In genomic region chr2:193868132-193868531, GRCh38 we compare ENCODE assay signal across 26 cellular contexts.
"Had no signal": no experiment of that assay in that cellular context is flagged by ENCODE, and none has a peak within 500 bp of the region (broad histone marks: within the 10 kb centered on the region; RNA-seq: fewer than 3 reads in every experiment).

No MANE protein-coding gene starts in this region.

- H3K9me3 ChIP-seq: suprapubic skin, testis, thoracic aorta, thyroid gland, transverse colon, upper lobe of left lung, upper lobe of right lung, uterus, vagina had no signal

- H3K36me3 ChIP-seq: stomach, suprapubic skin, thoracic aorta, thyroid gland, tibial artery, tibial nerve, transverse colon, upper lobe of left lung, upper lobe of right lung, uterus, vagina had no signal

- H3K4me1 Mint-ChIP-seq: stimulated activated naive B cell treated with anti-CD40 and anti-IgM and Interleukin-4, amounts not matched to agents 10 μg/mL and 1 μg/mL and 100 μg/mL, for 72 hours; stimulated activated naive CD8-positive, alpha-beta T cell treated with anti-CD3 and anti-CD28 coated beads, Interleukin-15, amount 100 ng/mL, for 72 hours had no signal

- H3K4me3 ChIP-seq: stomach, suprapubic skin, thoracic aorta, thyroid gland, tibial artery, tibial nerve, transverse colon, upper lobe of left lung, upper lobe of right lung, uterus, vagina had no signal

- H3K27me3 ChIP-seq: stomach, suprapubic skin, testis, thyroid gland, tibial artery, tibial nerve, transverse colon, upper lobe of left lung, upper lobe of right lung, uterus, vagina had no signal

- H3K4me3 Mint-ChIP-seq: stimulated activated naive B cell treated with anti-CD40 and anti-IgM and Interleukin-4, amounts not matched to agents 10 μg/mL and 1 μg/mL and 100 μg/mL, for 72 hours; stimulated activated naive CD8-positive, alpha-beta T cell treated with anti-CD3 and anti-CD28 coated beads, Interleukin-15, amount 100 ng/mL, for 72 hours; stimulated activated naive CD8-positive, alpha-beta T cell treated with anti-CD3 and anti-CD28 coated beads, Interleukin-15, Interleukin-2, amounts not matched to agents 100 ng/mL and 50 ng/mL, for 24 hours; type B pancreatic cell had no signal

- ATAC-seq: stimulated activated naive CD8-positive, alpha-beta T cell treated with anti-CD3 and anti-CD28 coated beads, Interleukin-15, amount 100 ng/mL, for 72 hours had no signal

- H3K9me3 Mint-ChIP-seq: stimulated activated naive CD8-positive, alpha-beta T cell treated with anti-CD3 and anti-CD28 coated beads, Interleukin-15, amount 100 ng/mL, for 72 hours; type B pancreatic cell had no signal

- H3K27ac ChIP-seq: stomach, suprapubic skin, testis, thoracic aorta, thyroid gland, tibial artery, tibial nerve, transverse colon, upper lobe of left lung, upper lobe of right lung, uterus, vagina had no signal

- DNase-seq: stimulated activated CD4-positive, alpha-beta T cell treated with anti-CD3 and anti-CD28 coated beads, Interleukin-2, amount 100 ng/mL, for 24 hours; stimulated activated CD4-positive, alpha-beta T cell treated with anti-CD3 and anti-CD28 coated beads, Interleukin-2, amount 100 ng/mL, for 48 hours; stimulated activated CD4-positive, alpha-beta T cell treated with anti-CD3 and anti-CD28 coated beads, Interleukin-4, amount 100 ng/mL, for 1 hour; stimulated activated CD4-positive, alpha-beta T cell treated with anti-CD3 and anti-CD28 coated beads, Interleukin-4, amount 100 ng/mL, for 24 hours; stimulated activated CD4-positive, alpha-beta T cell treated with anti-CD3 and anti-CD28 coated beads, Interleukin-4, amount 100 ng/mL, for 4 hours; stimulated activated CD8-positive, alpha-beta memory T cell treated with anti-CD3 and anti-CD28 coated beads, Interleukin-4, amount 100 ng/mL, for 48 hours; stimulated activated naive B cell treated with anti-CD40 and anti-IgM and Interleukin-4, amounts not matched to agents 10 μg/mL and 1 μg/mL and 100 μg/mL, for 72 hours; stimulated activated naive CD4-positive, alpha-beta T cell; stimulated activated naive CD4-positive, alpha-beta T cell treated with Interleukin-2 at 50 U/mL for 16 hours; stimulated activated naive CD8-positive, alpha-beta T cell treated with anti-CD3 and anti-CD28 coated beads, Interleukin-15, amount 100 ng/mL, for 72 hours; stimulated activated naive CD8-positive, alpha-beta T cell treated with anti-CD3 and anti-CD28 coated beads, Interleukin-15, Interleukin-2, amounts not matched to agents 100 U/mL and 50 U/mL, for 24 hours; stomach; testis; thyroid gland; tibial artery; transverse colon; trophoblast cell; upper lobe of right lung; uterus had no signal

- H3K27me3 Mint-ChIP-seq: stimulated activated naive B cell treated with anti-CD40 and anti-IgM and Interleukin-4, amounts not matched to agents 10 μg/mL and 1 μg/mL and 100 μg/mL, for 72 hours; stimulated activated naive CD8-positive, alpha-beta T cell treated with anti-CD3 and anti-CD28 coated beads, Interleukin-15, amount 100 ng/mL, for 72 hours; stimulated activated naive CD8-positive, alpha-beta T cell treated with anti-CD3 and anti-CD28 coated beads, Interleukin-15, Interleukin-2, amounts not matched to agents 100 ng/mL and 50 ng/mL, for 24 hours; type B pancreatic cell had no signal

- H3K27ac Mint-ChIP-seq: stimulated activated naive B cell treated with anti-CD40 and anti-IgM and Interleukin-4, amounts not matched to agents 10 μg/mL and 1 μg/mL and 100 μg/mL, for 72 hours; stimulated activated naive CD8-positive, alpha-beta T cell treated with anti-CD3 and anti-CD28 coated beads, Interleukin-15, amount 100 ng/mL, for 72 hours; stimulated activated naive CD8-positive, alpha-beta T cell treated with anti-CD3 and anti-CD28 coated beads, Interleukin-15, Interleukin-2, amounts not matched to agents 100 ng/mL and 50 ng/mL, for 24 hours; type B pancreatic cell had no signal

- H3K4me1 ChIP-seq: stomach, suprapubic skin, testis, thyroid gland, tibial artery, tibial nerve, transverse colon, upper lobe of left lung, upper lobe of right lung, uterus, vagina had no signal

- H3K36me3 Mint-ChIP-seq: stimulated activated naive B cell treated with anti-CD40 and anti-IgM and Interleukin-4, amounts not matched to agents 10 μg/mL and 1 μg/mL and 100 μg/mL, for 72 hours; type B pancreatic cell had no signal
